Comparison of ENCODE assay signal across 20 cellular contexts in the genomic region with DNA sequence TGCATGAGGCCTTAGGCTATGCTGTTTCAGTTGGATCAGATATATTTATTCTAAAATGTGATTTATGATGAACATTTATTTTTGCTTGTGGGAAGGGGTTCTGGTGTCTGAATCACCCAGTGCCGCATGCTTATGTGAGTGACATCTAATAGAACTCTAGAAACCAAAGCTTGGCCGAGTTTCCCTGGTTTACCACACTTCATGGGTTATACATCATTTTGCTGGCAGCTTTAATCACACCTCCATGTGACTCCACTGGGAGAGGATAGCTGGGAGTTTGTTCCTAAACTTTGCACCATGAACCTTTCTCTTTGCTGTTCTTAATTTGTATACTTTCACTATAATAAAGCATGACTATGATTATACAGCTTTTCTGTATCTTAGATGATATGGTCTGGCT.
"Had no signal": no experiment of that assay in that cellular context is flagged by ENCODE, and none has a peak within 500 bp of the region (broad histone marks: within the 10 kb centered on the region; RNA-seq: fewer than 3 reads in every experiment).

No MANE protein-coding gene starts in this region.

- H3K27ac ChIP-seq: tibial artery, VCaP had no signal

- H3K27me3 ChIP-seq: tibial artery had no signal

- DNase-seq: activated CD4-positive, alpha-beta memory T cell treated with anti-CD3 and anti-CD28 coated beads, Interleukin-2, amount 10 ng/mL, durations not matched to agents 7 days and 5 days; activated CD4-positive, alpha-beta T cell treated with anti-CD3 and anti-CD28 coated beads, Interleukin-2, amount 10 ng/mL, durations not matched to agents 24 days and 14 days; activated effector memory CD4-positive, alpha-beta T cell treated with anti-CD3 and anti-CD28 coated beads, Interleukin-2, amount 50 U/mL, for 16 hours; activated naive CD4-positive, alpha-beta T cell treated with anti-CD3 and anti-CD28 coated beads, Interleukin-2, amount 10 ng/mL, durations not matched to agents 7 days and 5 days; activated T-cell treated with anti-CD3 and anti-CD28 coated beads, Interleukin-2, amount 50 U/mL, for 72 hours; central memory CD4-positive, alpha-beta T cell; dermis blood vessel endothelial cell; effector CD8-positive, alpha-beta T cell; erythroblast; hippocampal formation; kidney glomerular epithelial cell; mesenchymal stem cell; naive thymus-derived CD4-positive, alpha-beta T cell; stimulated activated CD4-positive, alpha-beta T cell treated with anti-CD3 and anti-CD28 coated beads, Interleukin-12 subunit alpha, Interleukin-12 subunit beta, amount 100 ng/mL, for 4 hours; stimulated activated CD4-positive, alpha-beta T cell treated with anti-CD3 and anti-CD28 coated beads, Interleukin-4, amount 100 ng/mL, for 4 hours; stimulated activated naive CD8-positive, alpha-beta T cell treated with anti-CD3 and anti-CD28 coated beads, Interleukin-15, Interleukin-2, amounts not matched to agents 100 U/mL and 50 U/mL, for 24 hours; tibial artery had no signal

- ATAC-seq: activated CD4-positive, CD25-positive, alpha-beta regulatory T cell treated with anti-CD3 and anti-CD28 coated beads, Interleukin-2, amount 50 U/mL, for 24 hours; activated T-cell treated with anti-CD3 and anti-CD28 coated beads, Interleukin-2, amount 50 U/mL, for 72 hours; naive thymus-derived CD4-positive, alpha-beta T cell; stimulated activated naive CD8-positive, alpha-beta T cell treated with anti-CD3 and anti-CD28 coated beads, Interleukin-15, Interleukin-2, amounts not matched to agents 100 U/mL and 50 U/mL, for 24 hours had no signal

- H3K4me3 ChIP-seq: tibial artery had no signal

- FAIRE-seq: frontal cortex had no signal

- H3K9me3 ChIP-seq: tibial artery had no signal

- H3K36me3 ChIP-seq: tibial artery had no signal
